ENCODE assay signal across 9 cellular contexts in the genomic region with DNA sequence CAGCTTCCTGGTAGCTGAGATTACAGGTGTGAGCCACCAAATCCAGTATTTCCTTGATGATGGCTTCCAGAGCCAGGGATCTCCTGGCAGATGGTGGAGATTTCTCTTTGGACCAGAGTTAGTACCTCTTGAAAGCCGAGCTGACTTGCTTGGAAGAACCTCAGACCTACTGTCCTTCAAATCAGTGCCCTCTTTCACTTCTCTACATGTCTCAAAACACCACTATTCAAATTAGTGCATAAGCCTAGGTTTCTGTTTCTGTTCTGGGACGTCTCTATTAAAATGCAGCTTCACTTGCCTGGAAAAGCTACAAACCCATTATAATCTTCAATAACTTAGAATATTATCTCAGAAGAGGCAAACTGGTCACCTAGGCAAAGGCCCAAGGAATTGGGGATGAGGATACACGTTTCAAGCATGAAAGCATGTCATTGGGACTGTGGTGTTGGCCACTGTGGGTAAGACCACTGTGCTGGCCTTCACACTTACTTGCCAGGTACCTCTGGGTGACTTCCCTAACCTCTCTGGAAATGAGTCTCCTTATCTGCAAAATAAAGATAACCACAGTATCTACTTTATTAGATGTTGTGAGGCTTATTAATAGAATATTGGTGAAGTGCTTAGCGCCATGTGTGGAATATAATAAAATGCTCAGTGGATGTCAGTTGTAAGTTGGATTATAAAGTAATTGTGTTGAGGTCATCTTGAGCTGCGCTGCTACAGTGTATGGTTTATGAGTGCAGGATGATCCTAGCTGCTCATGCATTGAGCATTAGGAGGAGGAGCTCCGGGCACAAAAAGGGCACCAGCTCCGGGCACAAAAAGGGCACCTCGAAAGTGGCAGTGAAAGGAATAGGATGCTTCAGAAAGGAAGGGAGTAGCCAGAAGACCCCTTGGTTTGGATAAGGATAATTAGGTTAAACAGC.
DNase-seq lines count a peak whose midpoint lies in the region; ATAC-seq, FAIRE-seq and TF ChIP-seq lines count a peak whose summit lies in the region.
"Had no signal": no experiment of that assay in that cellular context is flagged by ENCODE, and none has a peak within 500 bp of the region (broad histone marks: within the 10 kb centered on the region; RNA-seq: fewer than 3 reads in every experiment).

No MANE protein-coding gene starts in this region.

- H3K27ac Mint-ChIP-seq in Caco-2 (ENCODE audit: unreplicated experiment): no peak overlapping the region

- peak; percentile 86 for ATAC-seq in GM18909 (IDR thresholded peaks at IDR 0.05; ENCODE audit: poor library complexity, unreplicated experiment)
- peak; percentile 87 for ATAC-seq in HG02623 (IDR thresholded peaks at IDR 0.05; ENCODE audit: unreplicated experiment)
- peak; percentile 53 for ATAC-seq in SK-N-SH treated with all-trans-retinoic acid at 6 μM for 48 hours
- ATAC-seq: K562 had no signal

- WGBS in small intestine, 3 donors: 57 to 66% (median 66%) methylated on average over 8 of the region's 8 CpGs
- 37 to 68% methylated on average over 8 of the region's 8 CpGs for WGBS in sigmoid colon, 2 donors

- H3K4me1 Mint-ChIP-seq in Caco-2 (ENCODE audit: low read depth, unreplicated experiment): no peaks in the 10 kb centered on the region

- H3K36me3 ChIP-seq in small intestine (ENCODE audit: control insufficient read depth in 2 of 2, insufficient read depth in 2 of 2, low read length in 2 of 2) (no peaks in the 10 kb centered on the region), sigmoid colon (no peaks in the 10 kb centered on the region), Caco-2 (ENCODE audit: control insufficient read depth, insufficient read depth, low read length) (no peaks in the 10 kb centered on the region)

- H3K9me3 ChIP-seq in small intestine (ENCODE audit: control insufficient read depth, low read depth): no peaks in the 10 kb centered on the region
- H3K9me3 ChIP-seq in sigmoid colon: no peaks in the 10 kb centered on the region
- H3K9me3 ChIP-seq in Caco-2: no peaks in the 10 kb centered on the region

- no peaks in the 10 kb centered on the region for H3K36me3 Mint-ChIP-seq in Caco-2 (ENCODE audit: insufficient read depth, unreplicated experiment)

- intact Hi-C loops in sigmoid colon (cut with DNase I): no loop called here
- intact Hi-C loops in Caco-2 (cut with micrococcal nuclease; ENCODE audit: unreplicated experiment): no loop called here

- no peak for TF ChIP-seq POLR2A in sigmoid colon (IDR thresholded peaks at IDR 0.05)

- TF ChIP-seq CTCF in sigmoid colon (IDR thresholded peaks at IDR 0.05) (no peak), Caco-2 (IDR thresholded peaks at IDR 0.05; ENCODE audit: insufficient read depth in 1 of 2, low read depth in 1 of 2, low read length in 1 of 2, severe bottlenecking in 1 of 2, unreplicated experiment in 1 of 2) (no peak)

- H3K4me3 ChIP-seq in small intestine (ENCODE audit: low read depth in 1 of 2, low read length in 2 of 2) (no peak overlapping the region), sigmoid colon (no peak overlapping the region), Caco-2 (ENCODE audit: low read depth, low read length) (no peak overlapping the region)
- H3K4me3 ChIP-seq: K562 had no signal

- no peak overlapping the region for H3K4me3 Mint-ChIP-seq in Caco-2 (ENCODE audit: unreplicated experiment)

- POLR2A ChIA-PET in Caco-2 (lab: Charles Lee): no interaction called here

- H3K27ac ChIP-seq in small intestine (ENCODE audit: low read depth in 1 of 2, low read length in 1 of 2): peak overlapping the region; percentile 5 to 75
- no peak overlapping the region for H3K27ac ChIP-seq in sigmoid colon

- BruUV-seq in Caco-2 (replicated peaks; lab: Mats Ljungman, UMichigan): no TSS peak

- no peak for DNase-seq in small intestine
- DNase-seq in EL: no peak
- DNase-seq in sigmoid colon: no peak
- no peak for DNase-seq in Caco-2

- H3K4me1 ChIP-seq in small intestine (ENCODE audit: control insufficient read depth in 2 of 2, insufficient read depth in 1 of 2, low read depth in 1 of 2, low read length in 1 of 2) (no peaks in the 10 kb centered on the region), sigmoid colon (no peaks in the 10 kb centered on the region), Caco-2 (no peaks in the 10 kb centered on the region)

- peaks cover 5% of the 10 kb centered on the region for H3K27me3 Mint-ChIP-seq in Caco-2 (ENCODE audit: insufficient read depth, unreplicated experiment)

- CTCF ChIA-PET in Caco-2 (lab: Charles Lee): interaction anchor here (0.6 kb wide), 1 partner anchor 374 kb away, joined by 3 read pairs; no protein-coding TSS in a partner anchor

- TF ChIP-seq EP300 in sigmoid colon (IDR thresholded peaks at IDR 0.05): no peak

- no peak for FAIRE-seq in small intestine (lab: Jason Lieb, UNC)
- FAIRE-seq: islet of Langerhans, K562 had no signal

- H3K9me3 Mint-ChIP-seq in Caco-2 (ENCODE audit: unreplicated experiment): no peaks in the 10 kb centered on the region

- no peaks in the 10 kb centered on the region for H3K27me3 ChIP-seq in small intestine (ENCODE audit: control insufficient read depth in 2 of 2, insufficient read depth in 2 of 2, low read length in 2 of 2)
- H3K27me3 ChIP-seq in sigmoid colon: no peaks in the 10 kb centered on the region
- no peaks in the 10 kb centered on the region for H3K27me3 ChIP-seq in Caco-2 (replicated peaks; ENCODE audit: control insufficient read depth, insufficient read depth, low read length)

TF ChIP-seq in SK-N-SH treated with all-trans-retinoic acid at 6 μM for 48 hours, 23 proteins besides CTCF, POLR2A, EP300 and RAD21:
- TF ChIP-seq PPARA (CRISPR knock-in tag; IDR thresholded peaks at IDR 0.05; ENCODE audit: borderline replicate concordance) (no peak), ZC3H10 (CRISPR knock-in tag; IDR thresholded peaks at IDR 0.05) (no peak), ZFP3 (CRISPR knock-in tag; IDR thresholded peaks at IDR 0.05) (no peak), ZNF70 (CRISPR knock-in tag; IDR thresholded peaks at IDR 0.05) (no peak), ARNTL (CRISPR knock-in tag; IDR thresholded peaks at IDR 0.05; ENCODE audit: borderline replicate concordance, low read depth) (no peak), ESRRG (CRISPR knock-in tag; IDR thresholded peaks at IDR 0.05) (no peak), ZFP30 (CRISPR knock-in tag; IDR thresholded peaks at IDR 0.05) (no peak)
- TF ChIP-seq, protein P1, sequence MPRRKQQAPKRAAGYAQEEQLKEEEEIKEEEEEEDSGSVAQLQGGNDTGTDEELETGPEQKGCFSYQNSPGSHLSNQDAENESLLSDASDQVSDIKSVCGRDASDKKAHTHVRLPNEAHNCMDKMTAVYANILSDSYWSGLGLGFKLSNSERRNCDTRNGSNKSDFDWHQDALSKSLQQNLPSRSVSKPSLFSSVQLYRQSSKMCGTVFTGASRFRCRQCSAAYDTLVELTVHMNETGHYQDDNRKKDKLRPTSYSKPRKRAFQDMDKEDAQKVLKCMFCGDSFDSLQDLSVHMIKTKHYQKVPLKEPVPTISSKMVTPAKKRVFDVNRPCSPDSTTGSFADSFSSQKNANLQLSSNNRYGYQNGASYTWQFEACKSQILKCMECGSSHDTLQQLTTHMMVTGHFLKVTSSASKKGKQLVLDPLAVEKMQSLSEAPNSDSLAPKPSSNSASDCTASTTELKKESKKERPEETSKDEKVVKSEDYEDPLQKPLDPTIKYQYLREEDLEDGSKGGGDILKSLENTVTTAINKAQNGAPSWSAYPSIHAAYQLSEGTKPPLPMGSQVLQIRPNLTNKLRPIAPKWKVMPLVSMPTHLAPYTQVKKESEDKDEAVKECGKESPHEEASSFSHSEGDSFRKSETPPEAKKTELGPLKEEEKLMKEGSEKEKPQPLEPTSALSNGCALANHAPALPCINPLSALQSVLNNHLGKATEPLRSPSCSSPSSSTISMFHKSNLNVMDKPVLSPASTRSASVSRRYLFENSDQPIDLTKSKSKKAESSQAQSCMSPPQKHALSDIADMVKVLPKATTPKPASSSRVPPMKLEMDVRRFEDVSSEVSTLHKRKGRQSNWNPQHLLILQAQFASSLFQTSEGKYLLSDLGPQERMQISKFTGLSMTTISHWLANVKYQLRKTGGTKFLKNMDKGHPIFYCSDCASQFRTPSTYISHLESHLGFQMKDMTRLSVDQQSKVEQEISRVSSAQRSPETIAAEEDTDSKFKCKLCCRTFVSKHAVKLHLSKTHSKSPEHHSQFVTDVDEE (CRISPR knock-in tag; IDR thresholded peaks at IDR 0.05): no peak

Comparison
In these comparisons a context has a peak if more than half of its experiments do, and no peak if none do; other contexts are left out.
1. H3K27ac ChIP-seq: peak in small intestine (2 of 2); none in sigmoid colon (0 of 4).
2. Peak in every context shown above with its lines, with median percentiles within 50 percentile points of each other: ATAC-seq.